In the genomic region with DNA sequence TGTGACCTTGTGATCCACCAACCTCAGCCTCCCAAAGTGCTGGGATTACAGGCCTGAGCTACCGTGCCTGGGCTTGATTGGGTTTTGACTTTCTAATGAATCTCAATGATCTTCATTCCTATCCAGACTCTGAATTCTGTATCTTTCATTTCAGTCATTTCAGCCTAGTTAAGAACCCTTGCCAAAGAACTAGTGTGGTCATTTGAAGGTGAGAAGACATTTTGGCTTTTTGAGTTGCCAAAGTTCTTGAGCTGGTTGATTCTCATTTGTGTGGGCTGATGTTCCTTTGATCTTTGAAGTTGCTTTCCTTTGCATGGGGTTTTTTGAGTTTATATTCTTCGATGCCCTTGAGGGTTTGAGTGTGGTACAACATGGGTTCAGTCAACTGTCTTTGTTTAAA, we compare ENCODE assay signal across 23 cellular contexts. TPM values are rescaled to one million over a fixed set of nuclear protein-coding genes. Genes with fewer than 3 reads are reported as not detected.
DNase-seq lines count a peak whose midpoint lies in the region; ATAC-seq and TF ChIP-seq lines count a peak whose summit lies in the region.
"Had no signal": no experiment of that assay in that cellular context is flagged by ENCODE, and none has a peak within 500 bp of the region (broad histone marks: within the 10 kb centered on the region; RNA-seq: fewer than 3 reads in every experiment).

No MANE protein-coding gene starts in this region.

- no peak for DNase-seq in activated CD4-positive, alpha-beta T cell treated with anti-CD3 and anti-CD28 coated beads for 36 hours
- no peak for DNase-seq in activated CD4-positive, alpha-beta T cell treated with anti-CD3 and anti-CD28 coated beads, Interleukin-2, amount 10 ng/mL, durations not matched to agents 7 days and 5 days
- DNase-seq in natural killer cell treated with Interleukin-12 subunit alpha and Interleukin-12 subunit beta and Interleukin-15 and Interleukin-18, amount 100 ng/mL, for 72 hours (ENCODE audit: low spot score), result no peak
- DNase-seq in natural killer cell, result no peak
- no peak for DNase-seq in central memory CD8-positive, alpha-beta T cell (ENCODE audit: low spot score in 2 of 2)
- peak in 1 of 2 donors; percentile 5 for DNase-seq in stimulated activated naive CD8-positive, alpha-beta T cell treated with anti-CD3 and anti-CD28 coated beads, Interleukin-15, amount 100 ng/mL, for 72 hours
- no peak for DNase-seq in MM.1S
- no peak for DNase-seq in MV-4-11 (lab: John Stamatoyannopoulos, UW)
- DNase-seq: 8988T; C1 segment of cervical spinal cord; CD4-positive, CD25-positive, alpha-beta regulatory T cell; COR-L47; DMS 273 treated with DMSO at 0.1 percent for 48 hours; DMS53; DND-41; EL had no signal

- intact Hi-C loops in activated CD4-positive, alpha-beta T cell treated with anti-CD3 and anti-CD28 coated beads for 36 hours (cut with DNase I, micrococcal nuclease), result no loop called here
- intact Hi-C loops in natural killer cell (cut with micrococcal nuclease), result no loop called here

- CTCF ChIA-PET in activated CD4-positive, alpha-beta T cell treated with anti-CD3 and anti-CD28 coated beads for 36 hours (lab: Charles Lee), result interaction anchor here (0.6 to 1.7 kb wide), 6 partner anchors 8 to 1924 kb away, joined by 3 to 8 read pairs (median 3); no protein-coding TSS in a partner anchor
- CTCF ChIA-PET in activated CD4-positive, alpha-beta T cell treated with anti-CD3 and anti-CD28 coated beads, Interleukin-2, amount 10 ng/mL, durations not matched to agents 7 days and 5 days (lab: Charles Lee), result no interaction called here

- H3K4me3 ChIP-seq in MM.1S (ENCODE audit: low read length), result no peak overlapping the region
- H3K4me3 ChIP-seq: GM12878, HAP-1 had no signal

- H3K9me3 ChIP-seq in MM.1S (replicated peaks; ENCODE audit: insufficient read depth, low read length), result no peaks in the 10 kb centered on the region
- H3K9me3 ChIP-seq: HAP-1 had no signal

- POLR2A ChIA-PET in activated CD4-positive, alpha-beta T cell treated with anti-CD3 and anti-CD28 coated beads for 36 hours (lab: Charles Lee), result no interaction called here
- POLR2A ChIA-PET in activated CD4-positive, alpha-beta T cell treated with anti-CD3 and anti-CD28 coated beads, Interleukin-2, amount 10 ng/mL, durations not matched to agents 7 days and 5 days (lab: Charles Lee), result no interaction called here

- no peak overlapping the region for H3K9ac ChIP-seq in MM.1S (ENCODE audit: low read length)

- H3K4me1 Mint-ChIP-seq in activated CD4-positive, alpha-beta T cell treated with anti-CD3 and anti-CD28 coated beads for 36 hours, result peaks cover 17% of the 10 kb centered on the region
- H3K4me1 Mint-ChIP-seq in activated CD4-positive, alpha-beta T cell treated with anti-CD3 and anti-CD28 coated beads, Interleukin-2, amount 10 ng/mL, durations not matched to agents 7 days and 5 days, result peaks cover 1% of the 10 kb centered on the region
- H3K4me1 Mint-ChIP-seq in natural killer cell treated with Interleukin-12 subunit alpha and Interleukin-12 subunit beta and Interleukin-15 and Interleukin-18, amount 100 ng/mL, for 72 hours (ENCODE audit: low read depth in 2 of 2), result peaks cover 8% of the 10 kb centered on the region in 2 donors
- H3K4me1 Mint-ChIP-seq in natural killer cell, result peaks cover 8 to 34% of the 10 kb centered on the region in 2 donors
- H3K4me1 Mint-ChIP-seq in central memory CD8-positive, alpha-beta T cell, result peaks cover 28% of the 10 kb centered on the region
- H3K4me1 Mint-ChIP-seq in stimulated activated naive CD8-positive, alpha-beta T cell treated with anti-CD3 and anti-CD28 coated beads, Interleukin-15, amount 100 ng/mL, for 72 hours, result peaks cover 38% of the 10 kb centered on the region
- H3K4me1 Mint-ChIP-seq: CD4-positive, CD25-positive, alpha-beta regulatory T cell had no signal

- no peak overlapping the region for H3K27ac Mint-ChIP-seq in activated CD4-positive, alpha-beta T cell treated with anti-CD3 and anti-CD28 coated beads for 36 hours
- no peak overlapping the region for H3K27ac Mint-ChIP-seq in activated CD4-positive, alpha-beta T cell treated with anti-CD3 and anti-CD28 coated beads, Interleukin-2, amount 10 ng/mL, durations not matched to agents 7 days and 5 days
- peak overlapping the region; percentile 46 to 68 for H3K27ac Mint-ChIP-seq in natural killer cell treated with Interleukin-12 subunit alpha and Interleukin-12 subunit beta and Interleukin-15 and Interleukin-18, amount 100 ng/mL, for 72 hours
- peak overlapping the region in 1 of 2 donors; percentile 88 for H3K27ac Mint-ChIP-seq in natural killer cell
- peak overlapping the region; percentile 73 for H3K27ac Mint-ChIP-seq in central memory CD8-positive, alpha-beta T cell (ENCODE audit: low read depth)
- no peak overlapping the region for H3K27ac Mint-ChIP-seq in stimulated activated naive CD8-positive, alpha-beta T cell treated with anti-CD3 and anti-CD28 coated beads, Interleukin-15, amount 100 ng/mL, for 72 hours

- H4K20me1 ChIP-seq in MM.1S (ENCODE audit: insufficient read depth, low read length), result peaks cover 29% of the 10 kb centered on the region

- H3K9me2 ChIP-seq in MM.1S (replicated peaks; ENCODE audit: insufficient read depth, low read length), result no peaks in the 10 kb centered on the region

- no peak overlapping the region for H2AFZ ChIP-seq in MM.1S (ENCODE audit: low read length)

- no peaks in the 10 kb centered on the region for H3K27me3 ChIP-seq in MM.1S (replicated peaks; ENCODE audit: insufficient read depth, low read length)

- H3K79me2 ChIP-seq in MM.1S (ENCODE audit: low read length), result peaks cover 89% of the 10 kb centered on the region

- no peaks in the 10 kb centered on the region for H3K36me3 Mint-ChIP-seq in activated CD4-positive, alpha-beta T cell treated with anti-CD3 and anti-CD28 coated beads for 36 hours (ENCODE audit: low read depth)
- peaks cover 5% of the 10 kb centered on the region for H3K36me3 Mint-ChIP-seq in activated CD4-positive, alpha-beta T cell treated with anti-CD3 and anti-CD28 coated beads, Interleukin-2, amount 10 ng/mL, durations not matched to agents 7 days and 5 days (ENCODE audit: low read depth)
- no peaks in the 10 kb centered on the region for H3K36me3 Mint-ChIP-seq in natural killer cell treated with Interleukin-12 subunit alpha and Interleukin-12 subunit beta and Interleukin-15 and Interleukin-18, amount 100 ng/mL, for 72 hours
- no peaks in the 10 kb centered on the region for H3K36me3 Mint-ChIP-seq in natural killer cell
- peaks cover 2% of the 10 kb centered on the region for H3K36me3 Mint-ChIP-seq in central memory CD8-positive, alpha-beta T cell (ENCODE audit: insufficient read depth)
- H3K36me3 Mint-ChIP-seq: CD4-positive, CD25-positive, alpha-beta regulatory T cell; CD8-positive, alpha-beta memory T cell had no signal

- ATAC-seq in activated CD4-positive, alpha-beta T cell treated with anti-CD3 and anti-CD28 coated beads for 36 hours, result peak; percentile 36
- no peak for ATAC-seq in natural killer cell treated with Interleukin-12 subunit alpha and Interleukin-12 subunit beta and Interleukin-15 and Interleukin-18, amount 100 ng/mL, for 72 hours
- ATAC-seq in natural killer cell, result no peak
- ATAC-seq in central memory CD8-positive, alpha-beta T cell (replicated peaks; ENCODE audit: extremely low read depth, poor library complexity, severe bottlenecking), result no peak
- peak; percentile 53 for ATAC-seq in stimulated activated naive CD8-positive, alpha-beta T cell treated with anti-CD3 and anti-CD28 coated beads, Interleukin-15, amount 100 ng/mL, for 72 hours
- ATAC-seq: GM12878 had no signal

- H3K4me1 ChIP-seq in MM.1S (ENCODE audit: low read length), result peaks cover 17% of the 10 kb centered on the region
- H3K4me1 ChIP-seq: HAP-1 had no signal

- no peak overlapping the region for H3K27ac ChIP-seq in MM.1S (ENCODE audit: low read length)

- H3K4me3 Mint-ChIP-seq in activated CD4-positive, alpha-beta T cell treated with anti-CD3 and anti-CD28 coated beads for 36 hours, result no peak overlapping the region
- no peak overlapping the region for H3K4me3 Mint-ChIP-seq in activated CD4-positive, alpha-beta T cell treated with anti-CD3 and anti-CD28 coated beads, Interleukin-2, amount 10 ng/mL, durations not matched to agents 7 days and 5 days
- H3K4me3 Mint-ChIP-seq in natural killer cell treated with Interleukin-12 subunit alpha and Interleukin-12 subunit beta and Interleukin-15 and Interleukin-18, amount 100 ng/mL, for 72 hours, result peak overlapping the region; percentile 21
- no peak overlapping the region for H3K4me3 Mint-ChIP-seq in natural killer cell
- peak overlapping the region; percentile 50 for H3K4me3 Mint-ChIP-seq in central memory CD8-positive, alpha-beta T cell
- H3K4me3 Mint-ChIP-seq in stimulated activated naive CD8-positive, alpha-beta T cell treated with anti-CD3 and anti-CD28 coated beads, Interleukin-15, amount 100 ng/mL, for 72 hours, result peak overlapping the region in 1 of 2 donors; percentile 57
- H3K4me3 Mint-ChIP-seq: CD4-positive, CD25-positive, alpha-beta regulatory T cell had no signal

- H3F3A ChIP-seq in MM.1S (ENCODE audit: insufficient read depth, low read length), result peaks cover 7% of the 10 kb centered on the region; the same call in 1 of the 2 replicates

- H3K36me3 ChIP-seq in MM.1S (replicated peaks; ENCODE audit: insufficient read depth, low read length), result peaks cover 3% of the 10 kb centered on the region; the same call in 1 of the 2 replicates
- H3K36me3 ChIP-seq: HAP-1 had no signal

- H3K9me3 Mint-ChIP-seq in activated CD4-positive, alpha-beta T cell treated with anti-CD3 and anti-CD28 coated beads for 36 hours (ENCODE audit: low read depth), result no peaks in the 10 kb centered on the region
- H3K9me3 Mint-ChIP-seq in activated CD4-positive, alpha-beta T cell treated with anti-CD3 and anti-CD28 coated beads, Interleukin-2, amount 10 ng/mL, durations not matched to agents 7 days and 5 days, result no peaks in the 10 kb centered on the region
- no peaks in the 10 kb centered on the region for H3K9me3 Mint-ChIP-seq in natural killer cell treated with Interleukin-12 subunit alpha and Interleukin-12 subunit beta and Interleukin-15 and Interleukin-18, amount 100 ng/mL, for 72 hours
- H3K9me3 Mint-ChIP-seq in natural killer cell, result no peaks in the 10 kb centered on the region
- H3K9me3 Mint-ChIP-seq in central memory CD8-positive, alpha-beta T cell, result no peaks in the 10 kb centered on the region
- peaks cover 0 to 9% of the 10 kb centered on the region in 2 donors for H3K9me3 Mint-ChIP-seq in stimulated activated naive CD8-positive, alpha-beta T cell treated with anti-CD3 and anti-CD28 coated beads, Interleukin-15, amount 100 ng/mL, for 72 hours
- H3K9me3 Mint-ChIP-seq: CD8-positive, alpha-beta memory T cell had no signal

- no peak overlapping the region for H3K4me2 ChIP-seq in MM.1S (ENCODE audit: low read depth, low read length)

- H3K27me3 Mint-ChIP-seq in activated CD4-positive, alpha-beta T cell treated with anti-CD3 and anti-CD28 coated beads for 36 hours, result peaks cover 13% of the 10 kb centered on the region
- H3K27me3 Mint-ChIP-seq in activated CD4-positive, alpha-beta T cell treated with anti-CD3 and anti-CD28 coated beads, Interleukin-2, amount 10 ng/mL, durations not matched to agents 7 days and 5 days, result peaks cover 23% of the 10 kb centered on the region
- H3K27me3 Mint-ChIP-seq in natural killer cell treated with Interleukin-12 subunit alpha and Interleukin-12 subunit beta and Interleukin-15 and Interleukin-18, amount 100 ng/mL, for 72 hours, result peaks cover 10 to 12% of the 10 kb centered on the region in 2 donors
- peaks cover 14 to 51% of the 10 kb centered on the region in 2 donors for H3K27me3 Mint-ChIP-seq in natural killer cell (ENCODE audit: low read depth in 2 of 2)
- H3K27me3 Mint-ChIP-seq in central memory CD8-positive, alpha-beta T cell, result peaks cover 58% of the 10 kb centered on the region
- peaks cover 47% of the 10 kb centered on the region for H3K27me3 Mint-ChIP-seq in stimulated activated naive CD8-positive, alpha-beta T cell treated with anti-CD3 and anti-CD28 coated beads, Interleukin-15, amount 100 ng/mL, for 72 hours

- no peak for TF ChIP-seq CTCF in natural killer cell (IDR thresholded peaks at IDR 0.05)
- no peak for TF ChIP-seq CTCF in MM.1S (IDR thresholded peaks at IDR 0.05; ENCODE audit: low read length)

RNA-seq across cellular contexts. Expression of a gene that starts 30.6 kb away (rescaled TPM):
- total RNA-seq in activated CD4-positive, alpha-beta T cell treated with anti-CD3 and anti-CD28 coated beads for 36 hours, result not detected
- not detected for total RNA-seq in activated CD4-positive, alpha-beta T cell treated with anti-CD3 and anti-CD28 coated beads, Interleukin-2, amount 10 ng/mL, durations not matched to agents 7 days and 5 days
- not detected for total RNA-seq in natural killer cell treated with Interleukin-12 subunit alpha and Interleukin-12 subunit beta and Interleukin-15 and Interleukin-18, amount 100 ng/mL, for 72 hours
- total RNA-seq in natural killer cell, result not detected
- total RNA-seq: A673; CD4-positive, CD25-positive, alpha-beta regulatory T cell; CD8-positive, alpha-beta memory T cell; G401; GM12878; H4; HT-29 had no signal

Comparison
In these comparisons a context has a peak if more than half of its experiments do, and no peak if none do; other contexts are left out.
1. H3K4me3 Mint-ChIP-seq: peak in natural killer cell treated with Interleukin-12 subunit alpha and Interleukin-12 subunit beta and Interleukin-15 and Interleukin-18, amount 100 ng/mL, for 72 hours (single experiment) and central memory CD8-positive, alpha-beta T cell (single experiment); none in activated CD4-positive, alpha-beta T cell treated with anti-CD3 and anti-CD28 coated beads for 36 hours (single experiment), activated CD4-positive, alpha-beta T cell treated with anti-CD3 and anti-CD28 coated beads, Interleukin-2, amount 10 ng/mL, durations not matched to agents 7 days and 5 days (single experiment) and natural killer cell (single experiment).
2. ATAC-seq: peak in activated CD4-positive, alpha-beta T cell treated with anti-CD3 and anti-CD28 coated beads for 36 hours (single experiment) and stimulated activated naive CD8-positive, alpha-beta T cell treated with anti-CD3 and anti-CD28 coated beads, Interleukin-15, amount 100 ng/mL, for 72 hours (single experiment); none in natural killer cell treated with Interleukin-12 subunit alpha and Interleukin-12 subunit beta and Interleukin-15 and Interleukin-18, amount 100 ng/mL, for 72 hours (0 of 2), natural killer cell (0 of 3) and central memory CD8-positive, alpha-beta T cell (single experiment).
3. H3K27ac Mint-ChIP-seq: peak in natural killer cell treated with Interleukin-12 subunit alpha and Interleukin-12 subunit beta and Interleukin-15 and Interleukin-18, amount 100 ng/mL, for 72 hours (2 of 2) and central memory CD8-positive, alpha-beta T cell (single experiment); none in activated CD4-positive, alpha-beta T cell treated with anti-CD3 and anti-CD28 coated beads for 36 hours (single experiment), activated CD4-positive, alpha-beta T cell treated with anti-CD3 and anti-CD28 coated beads, Interleukin-2, amount 10 ng/mL, durations not matched to agents 7 days and 5 days (single experiment) and stimulated activated naive CD8-positive, alpha-beta T cell treated with anti-CD3 and anti-CD28 coated beads, Interleukin-15, amount 100 ng/mL, for 72 hours (0 of 2).